ENCODE assay signal across 22 cellular contexts in the genomic region with DNA sequence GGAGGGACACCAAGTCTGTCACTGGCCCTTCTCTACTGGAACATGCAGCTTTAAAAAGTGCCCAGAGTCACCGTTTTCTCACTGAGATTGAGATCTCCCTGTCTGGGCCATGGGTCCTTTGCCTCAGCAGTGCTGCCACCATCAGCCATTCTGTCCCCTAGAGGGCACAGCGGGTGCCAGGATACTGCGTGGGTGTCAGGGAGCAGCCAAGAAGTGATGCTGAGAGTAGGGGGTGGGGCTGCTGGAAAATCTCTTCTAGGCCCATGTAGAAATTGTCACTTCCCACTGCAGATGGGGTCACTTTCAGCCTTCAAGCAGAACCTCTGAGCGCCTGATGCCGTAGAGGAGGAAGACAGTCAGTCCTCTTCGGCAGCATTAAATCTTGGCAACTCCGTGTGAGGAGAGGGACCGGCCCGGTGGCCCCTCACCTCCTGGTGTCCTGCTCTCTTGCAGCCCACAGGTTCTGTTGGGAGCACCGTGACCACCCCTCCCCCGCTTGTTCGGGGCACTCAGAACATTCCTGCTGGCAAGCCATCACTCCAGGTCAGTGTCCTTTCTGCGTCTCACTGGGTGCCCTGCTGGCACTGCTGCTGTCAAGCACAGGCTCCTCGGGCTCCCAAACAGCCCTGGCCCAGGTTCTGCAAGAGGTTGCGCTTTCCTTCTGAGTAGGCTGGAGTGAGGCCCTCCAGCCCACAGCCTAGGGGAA. TPM values are rescaled to one million over a fixed set of nuclear protein-coding genes. Genes with fewer than 3 reads are reported as not detected.
A peak's percentile ranks its signal among the peaks of the same experiment; 100 is the strongest.
DNase-seq lines count a peak whose midpoint lies in the region; TF ChIP-seq lines count a peak whose summit lies in the region.
"Had no signal": no experiment of that assay in that cellular context is flagged by ENCODE, and none has a peak within 500 bp of the region (broad histone marks: within the 10 kb centered on the region; RNA-seq: fewer than 3 reads in every experiment).

No MANE protein-coding gene starts in this region.

- peak overlapping the region; percentile 34 for H3K9ac ChIP-seq in skeletal muscle satellite cell (ENCODE audit: low read depth, low read length)

- peaks cover 25% of the 10 kb centered on the region for H3K4me1 Mint-ChIP-seq in activated T-cell treated with anti-CD3 and anti-CD28 coated beads, Interleukin-2, amount 50 U/mL, for 24 hours (ENCODE audit: low read depth)

- H3K4me3 Mint-ChIP-seq in activated T-cell treated with anti-CD3 and anti-CD28 coated beads, Interleukin-2, amount 50 U/mL, for 24 hours = no peak overlapping the region
- H3K4me3 Mint-ChIP-seq: activated CD4-positive, alpha-beta memory T cell treated with anti-CD3 and anti-CD28 coated beads, Interleukin-2, amount 10 ng/mL, durations not matched to agents 7 days and 5 days; memory B cell; WTC11 had no signal

- H3K9me3 Mint-ChIP-seq in activated T-cell treated with anti-CD3 and anti-CD28 coated beads, Interleukin-2, amount 50 U/mL, for 24 hours = no peaks in the 10 kb centered on the region
- H3K9me3 Mint-ChIP-seq: activated CD4-positive, alpha-beta memory T cell treated with anti-CD3 and anti-CD28 coated beads, Interleukin-2, amount 10 ng/mL, durations not matched to agents 7 days and 5 days; memory B cell; WTC11 had no signal

- no peak overlapping the region for H3K4me3 ChIP-seq in skeletal muscle satellite cell (ENCODE audit: low read length)
- H3K4me3 ChIP-seq: cardiac muscle cell, upper lobe of right lung had no signal

- H3K4me2 ChIP-seq in skeletal muscle satellite cell (ENCODE audit: low read length) = no peak overlapping the region

- TF ChIP-seq EP300 in Ishikawa (IDR thresholded peaks at IDR 0.05; ENCODE audit: borderline replicate concordance) = no peak

- no peaks in the 10 kb centered on the region for H3K27me3 ChIP-seq in skeletal muscle satellite cell (ENCODE audit: control insufficient read depth, insufficient read depth, low read length)
- H3K27me3 ChIP-seq: cardiac muscle cell, upper lobe of right lung had no signal

- no peak for DNase-seq in activated T-cell treated with anti-CD3 and anti-CD28 coated beads, Interleukin-2, amount 50 U/mL, for 24 hours
- no peak for DNase-seq in activated T-cell treated with anti-CD3 and anti-CD28 coated beads, Interleukin-2, amount 50 U/mL, for 1 hour
- DNase-seq in cerebellar cortex (ENCODE audit: low spot score) = peak; percentile 35
- DNase-seq in GM19240 (ENCODE audit: insufficient read length, low spot score) = no peak
- DNase-seq in hippocampal formation (lab: John Stamatoyannopoulos, UW) = no peak
- DNase-seq in UCSD-AML1 (lab: John Stamatoyannopoulos, UW; ENCODE audit: unreplicated experiment) = no peak
- DNase-seq: activated CD4-positive, alpha-beta memory T cell treated with anti-CD3 and anti-CD28 coated beads, Interleukin-2, amount 10 ng/mL, durations not matched to agents 7 days and 5 days; activated T-cell treated with anti-CD3 and anti-CD28 coated beads for 4 hours; Caco-2; dermis blood vessel endothelial cell; DND-41; NCI-H1092; NCI-H187 treated with DMSO at 0.1 percent for 48 hours; NCI-H748 treated with DMSO at 0.1 percent for 48 hours; occipital lobe; upper lobe of right lung had no signal

- H3K36me3 ChIP-seq in skeletal muscle satellite cell (ENCODE audit: insufficient read depth, low read length) = peaks cover 58% of the 10 kb centered on the region

- TF ChIP-seq RAD21 in Ishikawa (IDR thresholded peaks at IDR 0.05; ENCODE audit: low read depth) = no peak

- peak overlapping the region; percentile 39 for H3K27ac Mint-ChIP-seq in activated T-cell treated with anti-CD3 and anti-CD28 coated beads, Interleukin-2, amount 50 U/mL, for 24 hours
- H3K27ac Mint-ChIP-seq: activated CD4-positive, alpha-beta memory T cell treated with anti-CD3 and anti-CD28 coated beads, Interleukin-2, amount 10 ng/mL, durations not matched to agents 7 days and 5 days; memory B cell had no signal

- peaks cover 83% of the 10 kb centered on the region for H3K36me3 Mint-ChIP-seq in activated T-cell treated with anti-CD3 and anti-CD28 coated beads, Interleukin-2, amount 50 U/mL, for 24 hours (ENCODE audit: low read depth)

- no peaks in the 10 kb centered on the region for H3K9me3 ChIP-seq in skeletal muscle satellite cell (replicated peaks; ENCODE audit: low read length)
- H3K9me3 ChIP-seq: Caco-2, upper lobe of right lung had no signal

- peaks cover 21% of the 10 kb centered on the region for H3K4me1 ChIP-seq in skeletal muscle satellite cell (ENCODE audit: control insufficient read depth, insufficient read depth, low read length)

- H3K27me3 Mint-ChIP-seq in activated T-cell treated with anti-CD3 and anti-CD28 coated beads, Interleukin-2, amount 50 U/mL, for 24 hours = no peaks in the 10 kb centered on the region
- H3K27me3 Mint-ChIP-seq: activated CD4-positive, alpha-beta memory T cell treated with anti-CD3 and anti-CD28 coated beads, Interleukin-2, amount 10 ng/mL, durations not matched to agents 7 days and 5 days; memory B cell had no signal

TF ChIP-seq in Ishikawa, 13 proteins besides CTCF, POLR2A, EP300 and RAD21:
- TF ChIP-seq EGR1 (IDR thresholded peaks at IDR 0.05) = peak; percentile 80
- TF ChIP-seq TEAD4 (IDR thresholded peaks at IDR 0.05) = no peak
- no peak for TF ChIP-seq FOXM1 (IDR thresholded peaks at IDR 0.05; ENCODE audit: borderline replicate concordance, low read depth)
- no peak for TF ChIP-seq CEBPB (IDR thresholded peaks at IDR 0.05)

RNA-seq across cellular contexts. Expression of a gene that starts 21.4 kb away (rescaled TPM):
- total RNA-seq in skeletal muscle satellite cell (2012; rRNA removed) = 1.3 and 2.0 TPM in 2 replicates
- total RNA-seq: skeletal muscle tissue had no signal

RNA-seq across cellular contexts. Expression of a gene that starts 22.0 kb away (rescaled TPM):
- 115 and 151 TPM in 2 replicates for total RNA-seq in skeletal muscle satellite cell (2012; rRNA removed)

RNA-seq across cellular contexts. Expression of a gene that starts 34.7 kb away (rescaled TPM):
- 0.51 and 0.66 TPM in 2 replicates for total RNA-seq in skeletal muscle satellite cell (2012; rRNA removed)

RNA-seq across cellular contexts. Expression of a gene that starts 44.1 kb away (rescaled TPM):
- total RNA-seq in skeletal muscle satellite cell (2012; rRNA removed) = 0.25 and 0.66 TPM in 2 replicates
